9 cellular contexts compared by ENCODE assay signal in genomic region chr3:63862804-63863149, GRCh38. TPM values are rescaled to one million over a fixed set of nuclear protein-coding genes. Genes with fewer than 3 reads are reported as not detected.
DNase-seq lines count a peak whose midpoint lies in the region; ATAC-seq and TF ChIP-seq lines count a peak whose summit lies in the region.
"Had no signal": no experiment of that assay in that cellular context is flagged by ENCODE, and none has a peak within 500 bp of the region (broad histone marks: within the 10 kb centered on the region; RNA-seq: fewer than 3 reads in every experiment).

No MANE protein-coding gene starts in this region.

- peaks cover 19% of the 10 kb centered on the region for H3K36me3 Mint-ChIP-seq in HFFc6 (ENCODE audit: low read depth)
- H3K36me3 Mint-ChIP-seq in activated naive CD8-positive, alpha-beta T cell treated with anti-CD3 and anti-CD28 coated beads, Interleukin-2, amount 50 U/mL, for 24 hours (ENCODE audit: low read depth): peaks cover 22% of the 10 kb centered on the region

- TF ChIP-seq POLR2A in right lobe of liver (IDR thresholded peaks at IDR 0.05) (no peak), upper lobe of left lung (IDR thresholded peaks at IDR 0.05) (no peak)

- H3K9me3 Mint-ChIP-seq in HFFc6: no peaks in the 10 kb centered on the region
- H3K9me3 Mint-ChIP-seq in activated naive CD8-positive, alpha-beta T cell treated with anti-CD3 and anti-CD28 coated beads, Interleukin-2, amount 50 U/mL, for 24 hours: no peaks in the 10 kb centered on the region

- H3K27ac Mint-ChIP-seq in HFFc6: peak overlapping the region; percentile 91
- H3K27ac Mint-ChIP-seq in activated naive CD8-positive, alpha-beta T cell treated with anti-CD3 and anti-CD28 coated beads, Interleukin-2, amount 50 U/mL, for 24 hours: peak overlapping the region; percentile 82

- no peak for TF ChIP-seq CTCF in HFFc6 (IDR thresholded peaks at IDR 0.05)
- no peak for TF ChIP-seq CTCF in right lobe of liver (IDR thresholded peaks at IDR 0.05)
- no peak for TF ChIP-seq CTCF in upper lobe of left lung (IDR thresholded peaks at IDR 0.05)

- peaks cover 0 to 13% (median 3%) of the 10 kb centered on the region in 4 donors for H3K4me1 ChIP-seq in right lobe of liver
- peaks cover 7 to 19% (median 15%) of the 10 kb centered on the region in 4 donors for H3K4me1 ChIP-seq in upper lobe of left lung

- TF ChIP-seq EP300 in upper lobe of left lung (IDR thresholded peaks at IDR 0.05): no peak

- H3K27ac ChIP-seq in right lobe of liver: peak overlapping the region in 1 of 3 donors; percentile 87
- peak overlapping the region; percentile 85 to 99 (median 92) for H3K27ac ChIP-seq in upper lobe of left lung

- WGBS in right lobe of liver (ENCODE audit: insufficient coverage, low coverage, low lambda C conversion rate, missing lambda C conversion rate): 16% methylated on average over 5 of the region's 5 CpGs
- 28 to 29% methylated on average over 5 of the region's 5 CpGs for WGBS in upper lobe of left lung, 2 donors

- H3K27me3 Mint-ChIP-seq in HFFc6 (ENCODE audit: insufficient read depth): peaks cover 5% of the 10 kb centered on the region
- H3K27me3 Mint-ChIP-seq in activated naive CD8-positive, alpha-beta T cell treated with anti-CD3 and anti-CD28 coated beads, Interleukin-2, amount 50 U/mL, for 24 hours: no peaks in the 10 kb centered on the region

- DNase-seq in EH (ENCODE audit: low read depth) (peak; percentile 3), HFFc6 (no peak), right lobe of liver (no peak), upper lobe of left lung (no peak), CD1c-positive myeloid dendritic cell (ENCODE audit: extremely low spot score) (no peak), dermis blood vessel endothelial cell (no peak)
- no peak for DNase-seq in activated naive CD8-positive, alpha-beta T cell treated with anti-CD3 and anti-CD28 coated beads, Interleukin-2, amount 50 U/mL, for 24 hours
- no peak for DNase-seq in stimulated activated CD4-positive, alpha-beta T cell treated with anti-CD3 and anti-CD28 coated beads, Interleukin-2, amount 100 ng/mL, for 48 hours

- intact Hi-C loops in right lobe of liver (cut with DNase I): loop anchor here in 1 of 2 donors (10.0 kb wide), 1 partner anchor 132 kb away; no protein-coding TSS in a partner anchor

- H3K9me3 ChIP-seq in right lobe of liver (no peaks in the 10 kb centered on the region), upper lobe of left lung (no peaks in the 10 kb centered on the region)

- H3K36me3 ChIP-seq in right lobe of liver (no peaks in the 10 kb centered on the region), upper lobe of left lung (no peaks in the 10 kb centered on the region)

- H3K4me3 ChIP-seq in right lobe of liver (peak overlapping the region; percentile 81 to 95 (median 84)), upper lobe of left lung (peak overlapping the region in 3 of 4 donors; percentile 89 to 99 (median 96))

- H3K4me1 Mint-ChIP-seq in HFFc6 (ENCODE audit: low read depth): peaks cover 39% of the 10 kb centered on the region
- peaks cover 53% of the 10 kb centered on the region for H3K4me1 Mint-ChIP-seq in activated naive CD8-positive, alpha-beta T cell treated with anti-CD3 and anti-CD28 coated beads, Interleukin-2, amount 50 U/mL, for 24 hours

- H3K27me3 ChIP-seq in right lobe of liver (no peaks in the 10 kb centered on the region), upper lobe of left lung (no peaks in the 10 kb centered on the region)

- H3K4me3 Mint-ChIP-seq in HFFc6: peak overlapping the region; percentile 89
- H3K4me3 Mint-ChIP-seq in activated naive CD8-positive, alpha-beta T cell treated with anti-CD3 and anti-CD28 coated beads, Interleukin-2, amount 50 U/mL, for 24 hours: peak overlapping the region; percentile 86

- ATAC-seq in activated naive CD8-positive, alpha-beta T cell treated with anti-CD3 and anti-CD28 coated beads, Interleukin-2, amount 50 U/mL, for 24 hours: no peak
- ATAC-seq in right lobe of liver (no peak), upper lobe of left lung (ENCODE audit: low FRiP score in 2 of 2) (no peak)

RNA-seq across cellular contexts. Expression of gene THOC7, which starts 0.8 kb away (rescaled TPM):
- 10 to 100 TPM; 68.2 to 82.5 (median 74.3) TPM for total RNA-seq in HFFc6 (2021; fragmentation: NEBNext Ultra II Directional; extraction: Animal tissue kit (Norgen Biotek cat#: 25700))
- total RNA-seq in right lobe of liver: 10 to 100 TPM; 21.8 to 38.8 (median 28.7) TPM
- total RNA-seq in upper lobe of left lung: 10 to 100 TPM; 16.2 to 77.7 (median 40.6) TPM
- total RNA-seq in dermis blood vessel endothelial cell: 41.9 and 61.8 TPM in 2 replicates

RNA-seq across cellular contexts. Expression of gene ATXN7, which starts 0.9 kb away (rescaled TPM):
- total RNA-seq in HFFc6 (2021; fragmentation: NEBNext Ultra II Directional; extraction: Animal tissue kit (Norgen Biotek cat#: 25700)): 10 to 100 TPM; 11.5 to 18.4 (median 15.2) TPM
- total RNA-seq in right lobe of liver (10 to 100 TPM; 14.6 to 18.6 (median 15.0) TPM), upper lobe of left lung (10 to 100 TPM; 29.5 to 83.8 (median 42.3) TPM), dermis blood vessel endothelial cell (9.0 and 13.6 TPM in 2 replicates)

RNA-seq across cellular contexts. Expression of gene C3orf49, which starts 43.7 kb away (rescaled TPM):
- not detected for total RNA-seq in HFFc6 (2021; fragmentation: NEBNext Ultra II Directional; extraction: Animal tissue kit (Norgen Biotek cat#: 25700))
- total RNA-seq in right lobe of liver (not detected), upper lobe of left lung (not detected), dermis blood vessel endothelial cell (not detected in 2 replicates)
- total RNA-seq: SK-MEL-5 had no signal

RNA-seq across cellular contexts. Expression of gene SCAANT1, which starts 49.4 kb away (rescaled TPM):
- not detected for total RNA-seq in HFFc6 (2021; fragmentation: NEBNext Ultra II Directional; extraction: Animal tissue kit (Norgen Biotek cat#: 25700))
- total RNA-seq in right lobe of liver: not detected
- total RNA-seq in upper lobe of left lung: not detected
- total RNA-seq in dermis blood vessel endothelial cell: not detected in 2 replicates
- total RNA-seq: SK-MEL-5 had no signal
